Comparison of ENCODE assay signal across 10 cellular contexts in the genomic region with DNA sequence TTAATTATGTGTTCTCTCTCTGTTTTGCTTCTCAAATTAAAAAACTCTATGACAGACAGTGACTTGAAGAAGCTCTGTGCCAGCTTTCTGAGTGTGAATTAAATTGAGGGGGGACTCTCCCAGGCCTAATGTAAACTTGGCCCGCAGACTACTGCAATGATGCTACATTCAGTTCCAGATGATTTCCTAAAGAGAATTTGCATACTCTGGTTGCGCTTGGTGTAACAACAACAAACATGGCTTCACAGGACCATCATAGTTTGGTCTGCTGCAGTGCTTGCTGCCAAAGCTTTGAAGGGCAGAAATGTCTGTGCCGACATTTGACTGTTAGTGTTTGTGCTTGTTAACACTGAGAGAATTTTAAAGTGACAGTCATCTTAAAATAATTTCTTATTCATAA. TPM values are rescaled to one million over a fixed set of nuclear protein-coding genes. Genes with fewer than 3 reads are reported as not detected.
DNase-seq lines count a peak whose midpoint lies in the region; ATAC-seq and TF ChIP-seq lines count a peak whose summit lies in the region.
"Had no signal": no experiment of that assay in that cellular context is flagged by ENCODE, and none has a peak within 500 bp of the region (broad histone marks: within the 10 kb centered on the region; RNA-seq: fewer than 3 reads in every experiment).

No MANE protein-coding gene starts in this region.

- H3K36me3 Mint-ChIP-seq in glutamatergic neuron (ENCODE audit: unreplicated experiment) = no peaks in the 10 kb centered on the region

- H3K9me3 ChIP-seq in GM23248 (ENCODE audit: low read depth) = no peaks in the 10 kb centered on the region
- H3K9me3 ChIP-seq: neutrophil, SJCRH30 had no signal

- no peaks in the 10 kb centered on the region for H3F3A ChIP-seq in GM23248 (ENCODE audit: insufficient read depth)

- H3K27ac ChIP-seq in GM23248 = 0 out of 2 replicates have a peak overlapping the region, but pooled peaks have one; percentile 1
- H3K27ac ChIP-seq: neutrophil, SJCRH30 had no signal

- H2AFZ ChIP-seq in GM23248 = peak overlapping the region; percentile 88

- ATAC-seq in GM18867 (IDR thresholded peaks at IDR 0.05; ENCODE audit: unreplicated experiment) = peak; percentile 81
- ATAC-seq in HG03571 (IDR thresholded peaks at IDR 0.05; ENCODE audit: unreplicated experiment) = peak; percentile 84

- 19 to 24% methylated on average over 3 of the region's 3 CpGs for WGBS in GM23248 (ENCODE audit: low coverage in 1 of 2, low lambda C conversion rate in 2 of 2, missing lambda C conversion rate in 2 of 2), 2 experiments

- no peak overlapping the region for H3K4me3 Mint-ChIP-seq in glutamatergic neuron (ENCODE audit: unreplicated experiment)

- H3K36me3 ChIP-seq in GM23248 (ENCODE audit: low read depth) = no peaks in the 10 kb centered on the region
- H3K36me3 ChIP-seq: neutrophil, SJCRH30 had no signal

- no peak overlapping the region for H3K4me3 ChIP-seq in GM23248
- H3K4me3 ChIP-seq: SJCRH30 had no signal

- H3K9me3 Mint-ChIP-seq in glutamatergic neuron (ENCODE audit: unreplicated experiment) = no peaks in the 10 kb centered on the region

- no peaks in the 10 kb centered on the region; the same call in 1 of the 2 replicates for H3K79me2 ChIP-seq in GM23248 (ENCODE audit: insufficient read depth)

- H3K27me3 Mint-ChIP-seq in glutamatergic neuron (ENCODE audit: unreplicated experiment) = no peaks in the 10 kb centered on the region

- TF ChIP-seq CTCF in glutamatergic neuron (IDR thresholded peaks at IDR 0.05; ENCODE audit: partially characterized antibody, unreplicated experiment) = no peak

- DNase-seq in GM23248 = peak; percentile 46
- DNase-seq in myocyte (ENCODE audit: low read depth) = peak; percentile 30
- no peak for DNase-seq in NK-92 treated with Interleukin-12 subunit alpha and Interleukin-12 subunit beta, amount 100 ng/mL, for 24 hours (lab: John Stamatoyannopoulos, UW)
- no peak for DNase-seq in NCI-H187 treated with DMSO at 0.1 percent for 48 hours (lab: John Stamatoyannopoulos, UW)
- DNase-seq in glutamatergic neuron = no peak
- no peak for DNase-seq in stimulated activated CD4-positive, alpha-beta T cell treated with anti-CD3 and anti-CD28 coated beads, Interleukin-12 subunit alpha, Interleukin-12 subunit beta, amount 100 ng/mL, for 4 hours
- DNase-seq: SJCRH30 had no signal

- H3K4me1 Mint-ChIP-seq in glutamatergic neuron (ENCODE audit: low read depth, unreplicated experiment) = no peaks in the 10 kb centered on the region

- H3K9ac ChIP-seq in GM23248 = peak overlapping the region; percentile 21

- in situ Hi-C loops in GM23248 (cut with MboI) = loop anchor here (25.0 kb wide), 1 partner anchor 302 kb away; no protein-coding TSS in a partner anchor

- H3K4me2 ChIP-seq in GM23248 (ENCODE audit: unreplicated experiment) = peak overlapping the region; percentile 46

- no peaks in the 10 kb centered on the region for H4K20me1 ChIP-seq in GM23248 (ENCODE audit: insufficient read depth)

- H3K4me1 ChIP-seq in GM23248 (ENCODE audit: insufficient read depth) = peaks cover 15% of the 10 kb centered on the region
- H3K4me1 ChIP-seq: SJCRH30 had no signal

- H3K27me3 ChIP-seq in GM23248 (replicated peaks; ENCODE audit: insufficient read depth) = no peaks in the 10 kb centered on the region
- H3K27me3 ChIP-seq: neutrophil, SJCRH30 had no signal

- no peaks in the 10 kb centered on the region for H3K9me2 ChIP-seq in GM23248 (ENCODE audit: insufficient read depth)

- H3K27ac Mint-ChIP-seq in glutamatergic neuron (ENCODE audit: unreplicated experiment) = no peak overlapping the region

RNA-seq across cellular contexts. Expression of a gene that starts 25.0 kb away (rescaled TPM):
- 0.32 and 2.0 TPM in 2 replicates for total RNA-seq in GM23248 (2014; rRNA removed; shearing (Covaris generic))
- 1.0 and 1.2 TPM in 2 replicates for polyA plus RNA-seq in GM23248 (2016; fragmentation: Nextera tagmentation; extraction: Ambion mirVana)
- total RNA-seq in myocyte (0.67 and 0.99 TPM in 2 replicates), glutamatergic neuron (ENCODE audit: unreplicated experiment) (0.15 TPM)
- 0.42 TPM for polyA plus RNA-seq in myocyte (2012)

Comparison
In these comparisons a context has a peak if more than half of its experiments do, and no peak if none do; other contexts are left out.
1. DNase-seq: peak in GM23248 (single experiment) and myocyte (single experiment); none in NK-92 treated with Interleukin-12 subunit alpha and Interleukin-12 subunit beta, amount 100 ng/mL, for 24 hours (single experiment), NCI-H187 treated with DMSO at 0.1 percent for 48 hours (single experiment), glutamatergic neuron (single experiment) and stimulated activated CD4-positive, alpha-beta T cell treated with anti-CD3 and anti-CD28 coated beads, Interleukin-12 subunit alpha, Interleukin-12 subunit beta, amount 100 ng/mL, for 4 hours (single experiment).